8 cellular contexts compared by ENCODE assay signal in genomic region chr21:25790122-25790951, GRCh38. TPM values are rescaled to one million over a fixed set of nuclear protein-coding genes. Genes with fewer than 3 reads are reported as not detected.
DNase-seq lines count a peak whose midpoint lies in the region; ATAC-seq and TF ChIP-seq lines count a peak whose summit lies in the region.

No MANE protein-coding gene starts in this region.

- TF ChIP-seq CTCF in A673 (conservative IDR thresholded peaks at IDR 0.05; ENCODE audit: low read depth, low read length) (peak; percentile 66), parathyroid adenoma (IDR thresholded peaks at IDR 0.05) (no peak)

- H3K4me3 Mint-ChIP-seq in activated T-cell treated with anti-CD3 and anti-CD28 coated beads, Interleukin-2, amount 50 U/mL, for 72 hours = peak overlapping the region; percentile 72 to 74

- H3K27me3 ChIP-seq in A673 (replicated peaks; ENCODE audit: insufficient read depth, low read depth, low read length, poor library complexity) = no peaks in the 10 kb centered on the region
- no peaks in the 10 kb centered on the region for H3K27me3 ChIP-seq in parathyroid adenoma (ENCODE audit: control insufficient read depth, insufficient read depth, low read length)

- peaks cover 7% of the 10 kb centered on the region for H3K27me3 Mint-ChIP-seq in activated T-cell treated with anti-CD3 and anti-CD28 coated beads, Interleukin-2, amount 50 U/mL, for 72 hours (ENCODE audit: low read depth)

- H3K36me3 ChIP-seq in A673 (ENCODE audit: insufficient read depth, low read length, poor library complexity, severe bottlenecking) (no peaks in the 10 kb centered on the region), parathyroid adenoma (ENCODE audit: control insufficient read depth, insufficient read depth, low read length) (no peaks in the 10 kb centered on the region)

- peaks cover 12% of the 10 kb centered on the region for H3K4me1 Mint-ChIP-seq in activated T-cell treated with anti-CD3 and anti-CD28 coated beads, Interleukin-2, amount 50 U/mL, for 72 hours (ENCODE audit: low read depth)

- CTCF ChIA-PET in A673 (lab: Charles Lee) = interaction anchor here (0.5 to 1.0 kb wide), 2 partner anchors 11 to 1025 kb away, joined by 3 to 5 read pairs; no protein-coding TSS in a partner anchor

- peak; percentile 65 for ATAC-seq in HG02678 (IDR thresholded peaks at IDR 0.05; ENCODE audit: unreplicated experiment)
- ATAC-seq in activated T-cell treated with anti-CD3 and anti-CD28 coated beads, Interleukin-2, amount 50 U/mL, for 72 hours (replicated peaks in 1 of 2) = peak; percentile 62 to 66

- no peaks in the 10 kb centered on the region for H3K79me2 ChIP-seq in parathyroid adenoma

- peak overlapping the region; percentile 72 for H2AFZ ChIP-seq in parathyroid adenoma

- no TSS peak for BruUV-seq in A673 (replicated peaks; lab: Mats Ljungman, UMichigan)

- H3K36me3 Mint-ChIP-seq in activated T-cell treated with anti-CD3 and anti-CD28 coated beads, Interleukin-2, amount 50 U/mL, for 72 hours (ENCODE audit: insufficient read depth in 2 of 2) = no peaks in the 10 kb centered on the region

- H3K4me3 ChIP-seq in A673 (ENCODE audit: low read depth, low read length, poor library complexity, severe bottlenecking) = peak overlapping the region; percentile 15
- peak overlapping the region; percentile 54 for H3K4me3 ChIP-seq in parathyroid adenoma (ENCODE audit: low read depth, low read length)

- POLR2A ChIA-PET in A673 (lab: Charles Lee; ENCODE audit: low non-redundant PET) = no interaction called here

- H3K27ac ChIP-seq in A673 (ENCODE audit: low read depth, low read length, poor library complexity, severe bottlenecking) (peak overlapping the region; percentile 46), parathyroid adenoma (no peak overlapping the region)

- no peaks in the 10 kb centered on the region for H3K9me3 Mint-ChIP-seq in activated T-cell treated with anti-CD3 and anti-CD28 coated beads, Interleukin-2, amount 50 U/mL, for 72 hours

- intact Hi-C loops in A673 (cut with micrococcal nuclease; ENCODE audit: unreplicated experiment) = loop anchor here (10.0 kb wide), 1 partner anchor 924 kb away; no protein-coding TSS in a partner anchor

- DNase-seq in A673 (ENCODE audit: low spot score) (peak; percentile 79), GF-D8 (lab: John Stamatoyannopoulos, UW) (peak; percentile 56), NCI-H2227 (lab: John Stamatoyannopoulos, UW; ENCODE audit: unreplicated experiment) (peak; percentile 46), glomerular endothelial cell (ENCODE audit: extremely low read depth, low read depth, low spot score) (peak; percentile 25), mucosa of gallbladder (ENCODE audit: low spot score) (no peak)
- DNase-seq in activated T-cell treated with anti-CD3 and anti-CD28 coated beads, Interleukin-2, amount 50 U/mL, for 72 hours = peak in 1 of 2 donors; percentile 17

- H3K27ac Mint-ChIP-seq in activated T-cell treated with anti-CD3 and anti-CD28 coated beads, Interleukin-2, amount 50 U/mL, for 72 hours = peak overlapping the region; percentile 51

- H3K9me3 ChIP-seq in A673 (ENCODE audit: low read depth, low read length, poor library complexity, severe bottlenecking) = no peaks in the 10 kb centered on the region
- no peaks in the 10 kb centered on the region for H3K9me3 ChIP-seq in parathyroid adenoma (ENCODE audit: control insufficient read depth, low read length)

- H3K4me2 ChIP-seq in parathyroid adenoma (ENCODE audit: low read length) = peak overlapping the region; percentile 75

- H3K9ac ChIP-seq in parathyroid adenoma = no peak overlapping the region

- H3K4me1 ChIP-seq in A673 (ENCODE audit: insufficient read depth, low read length, poor library complexity, severe bottlenecking) (peaks cover 8% of the 10 kb centered on the region), parathyroid adenoma (no peaks in the 10 kb centered on the region)

RNA-seq across cellular contexts. Expression of gene GABPA, which starts 55.6 kb away (rescaled TPM):
- total RNA-seq in A673 (2021) (23.9 and 26.2 TPM in 2 replicates), glomerular endothelial cell (16.1 and 19.0 TPM in 2 replicates), mucosa of gallbladder (27.2 TPM)
- 10 to 100 TPM; 27.3 to 29.7 TPM for total RNA-seq in activated T-cell treated with anti-CD3 and anti-CD28 coated beads, Interleukin-2, amount 50 U/mL, for 72 hours

RNA-seq across cellular contexts. Expression of gene ATP5PF, which starts 55.6 kb away (rescaled TPM):
- total RNA-seq in A673 (2021) (173 and 185 TPM in 2 replicates), glomerular endothelial cell (95.4 and 122 TPM in 2 replicates), mucosa of gallbladder (104 TPM)
- 10 to 100 TPM; 90.0 to 92.1 TPM for total RNA-seq in activated T-cell treated with anti-CD3 and anti-CD28 coated beads, Interleukin-2, amount 50 U/mL, for 72 hours
